ENCODE assay signal across 8 cellular contexts in the genomic region with DNA sequence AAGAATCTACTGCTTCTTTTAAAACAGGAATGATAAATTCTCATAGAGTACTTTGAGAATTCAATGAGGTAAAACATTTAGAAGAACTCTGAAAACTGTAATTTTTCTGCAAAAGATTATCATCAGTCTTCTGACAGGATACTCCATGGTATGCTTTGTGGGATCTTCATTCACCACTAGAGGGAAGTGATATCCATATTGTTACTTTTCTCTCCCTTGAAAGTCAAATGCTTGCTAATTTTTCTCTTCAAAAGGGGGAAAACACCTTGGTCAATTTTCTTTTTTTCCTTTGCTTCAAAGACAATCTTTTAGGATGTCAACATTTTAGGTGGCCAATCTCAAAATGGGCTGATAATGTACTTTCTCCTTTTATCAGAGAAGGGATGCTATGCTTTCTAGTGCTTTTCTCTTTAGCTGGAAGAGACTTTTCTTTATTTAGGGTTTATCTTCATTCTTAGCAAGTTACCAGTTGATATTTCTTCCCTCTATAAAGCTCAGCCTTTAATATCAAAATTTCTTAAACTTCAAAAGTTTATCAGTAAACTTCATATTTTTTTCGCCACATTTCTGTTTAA.
A peak's percentile ranks its signal among the peaks of the same experiment; 100 is the strongest.
DNase-seq lines count a peak whose midpoint lies in the region; ATAC-seq and TF ChIP-seq lines count a peak whose summit lies in the region.

No MANE protein-coding gene starts in this region.

- peak; percentile 20 to 37 for DNase-seq in AML-193 (lab: John Stamatoyannopoulos, UW)
- DNase-seq in HL-60 (ENCODE audit: low read depth in 1 of 2, low spot score in 1 of 2), result no peak
- no peak for DNase-seq in adrenal gland
- peak; percentile 18 for DNase-seq in kidney glomerular epithelial cell (lab: John Stamatoyannopoulos, UW)
- no peak for DNase-seq in NK-92 treated with Interleukin-12 subunit alpha and Interleukin-12 subunit beta, amount 100 ng/mL, for 24 hours (lab: John Stamatoyannopoulos, UW)
- no peak for DNase-seq in A172 (ENCODE audit: low spot score)
- no peak for DNase-seq in naive thymus-derived CD8-positive, alpha-beta T cell

- no peaks in the 10 kb centered on the region for H3K9me3 ChIP-seq in adrenal gland (replicated peaks in 1 of 3)

- no peaks in the 10 kb centered on the region for H3K4me1 ChIP-seq in adrenal gland (replicated peaks in 1 of 2)

- H3K36me3 Mint-ChIP-seq in naive thymus-derived CD8-positive, alpha-beta T cell, result no peaks in the 10 kb centered on the region

- no peak for ATAC-seq in esophagus mucosa
- no peak for ATAC-seq in naive thymus-derived CD8-positive, alpha-beta T cell

- H3K36me3 ChIP-seq in adrenal gland (replicated peaks in 1 of 2), result no peaks in the 10 kb centered on the region

- H3K4me3 Mint-ChIP-seq in naive thymus-derived CD8-positive, alpha-beta T cell, result no peak overlapping the region

- H3K4me3 ChIP-seq in HL-60 (replicated peaks; ENCODE audit: insufficient read depth, low read length) (no peak overlapping the region), adrenal gland (no peak overlapping the region)

- TF ChIP-seq CTCF in HL-60 (IDR thresholded peaks at IDR 0.05; ENCODE audit: insufficient read depth, low read length), result peak; percentile 5
- TF ChIP-seq CTCF in adrenal gland (IDR thresholded peaks at IDR 0.05), result peak in 5 of 6 experiments; percentile 20 to 46 (median 29)

- H3K9me3 Mint-ChIP-seq in naive thymus-derived CD8-positive, alpha-beta T cell, result peaks cover 0 to 2% (median 0%) of the 10 kb centered on the region in 9 donors

- POLR2A ChIA-PET in naive thymus-derived CD8-positive, alpha-beta T cell (lab: Charles Lee), result no interaction called here

- H3K27ac Mint-ChIP-seq in naive thymus-derived CD8-positive, alpha-beta T cell, result no peak overlapping the region

- no peaks in the 10 kb centered on the region for H3K4me1 Mint-ChIP-seq in naive thymus-derived CD8-positive, alpha-beta T cell

- H3K27me3 ChIP-seq in HL-60 (ENCODE audit: insufficient read depth, poor library complexity, severe bottlenecking) (no peaks in the 10 kb centered on the region), adrenal gland (no peaks in the 10 kb centered on the region)

- intact Hi-C loops in adrenal gland (cut with DNase I), result no loop called here

- no peaks in the 10 kb centered on the region for H3K27me3 Mint-ChIP-seq in naive thymus-derived CD8-positive, alpha-beta T cell

- WGBS in adrenal gland, 4 donors, result 73 to 96% (median 83%) methylated on average over 1 of the region's 1 CpG

- H3K27ac ChIP-seq in HL-60 (replicated peaks) (no peak overlapping the region), adrenal gland (no peak overlapping the region)

- TF ChIP-seq POLR2A in adrenal gland (IDR thresholded peaks at IDR 0.05), result no peak

Comparison
In these comparisons a context has a peak if more than half of its experiments do, and no peak if none do; other contexts are left out.
1. DNase-seq: peak in AML-193 (2 of 2) and kidney glomerular epithelial cell (single experiment); none in HL-60 (0 of 2), adrenal gland (0 of 7), NK-92 treated with Interleukin-12 subunit alpha and Interleukin-12 subunit beta, amount 100 ng/mL, for 24 hours (single experiment), A172 (single experiment) and naive thymus-derived CD8-positive, alpha-beta T cell (0 of 10).